30 cellular contexts compared by ENCODE assay signal in the genomic region with DNA sequence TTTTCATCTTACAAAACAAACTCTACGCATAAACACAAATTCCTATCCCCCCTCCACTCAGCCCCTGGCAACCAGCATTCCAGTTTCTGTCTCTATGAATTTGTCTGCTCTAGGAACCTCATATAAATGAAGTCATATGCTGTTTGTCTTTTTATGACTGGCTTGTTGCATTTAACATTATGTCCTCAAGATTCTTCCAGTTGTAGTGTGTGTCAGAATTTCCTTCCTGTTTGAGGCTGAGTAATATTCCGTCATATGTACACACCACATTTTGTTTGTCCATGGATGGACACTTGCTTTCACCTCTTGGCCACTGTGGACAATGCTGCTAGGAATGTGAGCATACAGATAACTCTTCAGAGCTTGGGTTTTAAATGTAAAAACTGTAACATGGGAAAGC.
"Had no signal": no experiment of that assay in that cellular context is flagged by ENCODE, and none has a peak within 500 bp of the region (broad histone marks: within the 10 kb centered on the region; RNA-seq: fewer than 3 reads in every experiment).

No MANE protein-coding gene starts in this region.

- H3K36me3 ChIP-seq: MG63 had no signal

- H3K27me3 ChIP-seq: ascending aorta, body of pancreas, MG63 had no signal

- DNase-seq: activated B cell treated with CpG ODN at 0.5 μM for 24 hours; activated CD4-positive, alpha-beta memory T cell treated with anti-CD3 and anti-CD28 coated beads, Interleukin-2, amount 10 ng/mL, durations not matched to agents 7 days and 5 days; activated CD4-positive, alpha-beta T cell treated with anti-CD3 and anti-CD28 coated beads, Interleukin-2, amount 50 U/mL, for 1 hour; activated naive CD4-positive, alpha-beta T cell treated with Interleukin-2 at 50 U/mL for 16 hours; activated naive CD8-positive, alpha-beta T cell treated with anti-CD3 and anti-CD28 coated beads, Interleukin-2, amount 50 U/mL, for 24 hours; activated T-cell treated with anti-CD3 and anti-CD28 coated beads for 4 hours; activated T-cell treated with anti-CD3 and anti-CD28 coated beads, Interleukin-2, amount 50 U/mL, for 48 hours; amniotic stem cell; body of pancreas; central memory CD4-positive, alpha-beta T cell; MG63; MV-4-11; NCI-H1092 treated with DMSO at 0.1 percent for 48 hours; NCI-H1417 treated with DMSO at 0.1 percent for 48 hours; NCI-H1694 treated with DMSO at 0.1 percent for 48 hours; NCI-H2029 treated with DMSO at 0.1 percent for 48 hours; NCI-H345; NCI-H510A; NCI-H526 treated with DMSO at 0.1 percent for 48 hours; NCI-H82; RPMI8226; T-cell; T-helper 2 cell; T1000 had no signal

- H3K4me1 Mint-ChIP-seq: activated B cell treated with CpG ODN at 0.5 μM for 24 hours; activated CD4-positive, alpha-beta memory T cell treated with anti-CD3 and anti-CD28 coated beads, Interleukin-2, amount 10 ng/mL, durations not matched to agents 7 days and 5 days; activated naive CD8-positive, alpha-beta T cell treated with anti-CD3 and anti-CD28 coated beads, Interleukin-2, amount 50 U/mL, for 24 hours; T-cell had no signal

- H3K36me3 Mint-ChIP-seq: activated naive CD4-positive, alpha-beta T cell treated with anti-CD3 and anti-CD28 coated beads, Interleukin-2, amount 50 U/mL, for 72 hours; T-cell had no signal

- H3K27ac ChIP-seq: ascending aorta, body of pancreas, KMS-11, SK-N-MC had no signal

- H3K4me2 ChIP-seq: KMS-11 had no signal

- H3K4me3 ChIP-seq: ascending aorta, body of pancreas, MG63, SK-N-MC had no signal

- FAIRE-seq: TTC549 had no signal

- H3K4me3 Mint-ChIP-seq: activated B cell treated with CpG ODN at 0.5 μM for 24 hours; activated CD4-positive, alpha-beta memory T cell treated with anti-CD3 and anti-CD28 coated beads, Interleukin-2, amount 10 ng/mL, durations not matched to agents 7 days and 5 days; activated naive CD8-positive, alpha-beta T cell treated with anti-CD3 and anti-CD28 coated beads, Interleukin-2, amount 50 U/mL, for 24 hours; T-cell had no signal

- ATAC-seq: activated naive CD4-positive, alpha-beta T cell treated with anti-CD3 and anti-CD28 coated beads, Interleukin-2, amount 50 U/mL, for 72 hours; activated naive CD8-positive, alpha-beta T cell treated with anti-CD3 and anti-CD28 coated beads, Interleukin-2, amount 50 U/mL, for 24 hours; body of pancreas; Right ventricle myocardium inferior; T-cell had no signal

- H3K9me3 Mint-ChIP-seq: activated CD4-positive, alpha-beta memory T cell treated with anti-CD3 and anti-CD28 coated beads, Interleukin-2, amount 10 ng/mL, durations not matched to agents 7 days and 5 days; activated naive CD8-positive, alpha-beta T cell treated with anti-CD3 and anti-CD28 coated beads, Interleukin-2, amount 50 U/mL, for 24 hours had no signal

- H3K27me3 Mint-ChIP-seq: activated B cell treated with CpG ODN at 0.5 μM for 24 hours; activated CD4-positive, alpha-beta memory T cell treated with anti-CD3 and anti-CD28 coated beads, Interleukin-2, amount 10 ng/mL, durations not matched to agents 7 days and 5 days; activated naive CD8-positive, alpha-beta T cell treated with anti-CD3 and anti-CD28 coated beads, Interleukin-2, amount 50 U/mL, for 24 hours; T-cell had no signal

- H3K9me3 ChIP-seq: ascending aorta, body of pancreas, MG63 had no signal

- H3K4me1 ChIP-seq: ascending aorta, body of pancreas had no signal

- H3K9ac ChIP-seq: KMS-11 had no signal

- H3K27ac Mint-ChIP-seq: activated B cell treated with CpG ODN at 0.5 μM for 24 hours; activated CD4-positive, alpha-beta memory T cell treated with anti-CD3 and anti-CD28 coated beads, Interleukin-2, amount 10 ng/mL, durations not matched to agents 7 days and 5 days; activated naive CD4-positive, alpha-beta T cell treated with anti-CD3 and anti-CD28 coated beads, Interleukin-2, amount 50 U/mL, for 72 hours; activated naive CD8-positive, alpha-beta T cell treated with anti-CD3 and anti-CD28 coated beads, Interleukin-2, amount 50 U/mL, for 24 hours; T-cell had no signal
